1 cellular context compared by ENCODE assay signal in the genomic region with DNA sequence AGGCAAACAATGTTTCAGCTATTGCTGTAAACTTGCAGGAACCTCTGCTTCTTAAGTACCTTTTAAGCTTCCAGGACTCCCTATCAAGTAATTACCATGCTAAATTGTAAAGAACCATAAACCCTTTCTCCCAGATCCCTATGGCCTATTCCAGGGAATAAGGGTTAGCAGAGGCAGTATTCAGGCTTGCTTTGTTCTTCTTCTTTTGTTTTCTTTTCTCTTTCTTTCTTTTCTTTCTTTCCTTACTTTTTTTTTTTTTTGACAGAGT.
TF ChIP-seq lines count a peak whose summit lies in the region.

No MANE protein-coding gene starts in this region.

TF ChIP-seq in GM23338, 12 proteins besides CTCF, POLR2A, EP300 and RAD21:
- TF ChIP-seq ZNF114 (CRISPR knock-in tag; IDR thresholded peaks at IDR 0.05) (no peak), EZH2 (IDR thresholded peaks at IDR 0.05; ENCODE audit: low read depth, unreplicated experiment) (no peak)
- TF ChIP-seq, protein P1, sequence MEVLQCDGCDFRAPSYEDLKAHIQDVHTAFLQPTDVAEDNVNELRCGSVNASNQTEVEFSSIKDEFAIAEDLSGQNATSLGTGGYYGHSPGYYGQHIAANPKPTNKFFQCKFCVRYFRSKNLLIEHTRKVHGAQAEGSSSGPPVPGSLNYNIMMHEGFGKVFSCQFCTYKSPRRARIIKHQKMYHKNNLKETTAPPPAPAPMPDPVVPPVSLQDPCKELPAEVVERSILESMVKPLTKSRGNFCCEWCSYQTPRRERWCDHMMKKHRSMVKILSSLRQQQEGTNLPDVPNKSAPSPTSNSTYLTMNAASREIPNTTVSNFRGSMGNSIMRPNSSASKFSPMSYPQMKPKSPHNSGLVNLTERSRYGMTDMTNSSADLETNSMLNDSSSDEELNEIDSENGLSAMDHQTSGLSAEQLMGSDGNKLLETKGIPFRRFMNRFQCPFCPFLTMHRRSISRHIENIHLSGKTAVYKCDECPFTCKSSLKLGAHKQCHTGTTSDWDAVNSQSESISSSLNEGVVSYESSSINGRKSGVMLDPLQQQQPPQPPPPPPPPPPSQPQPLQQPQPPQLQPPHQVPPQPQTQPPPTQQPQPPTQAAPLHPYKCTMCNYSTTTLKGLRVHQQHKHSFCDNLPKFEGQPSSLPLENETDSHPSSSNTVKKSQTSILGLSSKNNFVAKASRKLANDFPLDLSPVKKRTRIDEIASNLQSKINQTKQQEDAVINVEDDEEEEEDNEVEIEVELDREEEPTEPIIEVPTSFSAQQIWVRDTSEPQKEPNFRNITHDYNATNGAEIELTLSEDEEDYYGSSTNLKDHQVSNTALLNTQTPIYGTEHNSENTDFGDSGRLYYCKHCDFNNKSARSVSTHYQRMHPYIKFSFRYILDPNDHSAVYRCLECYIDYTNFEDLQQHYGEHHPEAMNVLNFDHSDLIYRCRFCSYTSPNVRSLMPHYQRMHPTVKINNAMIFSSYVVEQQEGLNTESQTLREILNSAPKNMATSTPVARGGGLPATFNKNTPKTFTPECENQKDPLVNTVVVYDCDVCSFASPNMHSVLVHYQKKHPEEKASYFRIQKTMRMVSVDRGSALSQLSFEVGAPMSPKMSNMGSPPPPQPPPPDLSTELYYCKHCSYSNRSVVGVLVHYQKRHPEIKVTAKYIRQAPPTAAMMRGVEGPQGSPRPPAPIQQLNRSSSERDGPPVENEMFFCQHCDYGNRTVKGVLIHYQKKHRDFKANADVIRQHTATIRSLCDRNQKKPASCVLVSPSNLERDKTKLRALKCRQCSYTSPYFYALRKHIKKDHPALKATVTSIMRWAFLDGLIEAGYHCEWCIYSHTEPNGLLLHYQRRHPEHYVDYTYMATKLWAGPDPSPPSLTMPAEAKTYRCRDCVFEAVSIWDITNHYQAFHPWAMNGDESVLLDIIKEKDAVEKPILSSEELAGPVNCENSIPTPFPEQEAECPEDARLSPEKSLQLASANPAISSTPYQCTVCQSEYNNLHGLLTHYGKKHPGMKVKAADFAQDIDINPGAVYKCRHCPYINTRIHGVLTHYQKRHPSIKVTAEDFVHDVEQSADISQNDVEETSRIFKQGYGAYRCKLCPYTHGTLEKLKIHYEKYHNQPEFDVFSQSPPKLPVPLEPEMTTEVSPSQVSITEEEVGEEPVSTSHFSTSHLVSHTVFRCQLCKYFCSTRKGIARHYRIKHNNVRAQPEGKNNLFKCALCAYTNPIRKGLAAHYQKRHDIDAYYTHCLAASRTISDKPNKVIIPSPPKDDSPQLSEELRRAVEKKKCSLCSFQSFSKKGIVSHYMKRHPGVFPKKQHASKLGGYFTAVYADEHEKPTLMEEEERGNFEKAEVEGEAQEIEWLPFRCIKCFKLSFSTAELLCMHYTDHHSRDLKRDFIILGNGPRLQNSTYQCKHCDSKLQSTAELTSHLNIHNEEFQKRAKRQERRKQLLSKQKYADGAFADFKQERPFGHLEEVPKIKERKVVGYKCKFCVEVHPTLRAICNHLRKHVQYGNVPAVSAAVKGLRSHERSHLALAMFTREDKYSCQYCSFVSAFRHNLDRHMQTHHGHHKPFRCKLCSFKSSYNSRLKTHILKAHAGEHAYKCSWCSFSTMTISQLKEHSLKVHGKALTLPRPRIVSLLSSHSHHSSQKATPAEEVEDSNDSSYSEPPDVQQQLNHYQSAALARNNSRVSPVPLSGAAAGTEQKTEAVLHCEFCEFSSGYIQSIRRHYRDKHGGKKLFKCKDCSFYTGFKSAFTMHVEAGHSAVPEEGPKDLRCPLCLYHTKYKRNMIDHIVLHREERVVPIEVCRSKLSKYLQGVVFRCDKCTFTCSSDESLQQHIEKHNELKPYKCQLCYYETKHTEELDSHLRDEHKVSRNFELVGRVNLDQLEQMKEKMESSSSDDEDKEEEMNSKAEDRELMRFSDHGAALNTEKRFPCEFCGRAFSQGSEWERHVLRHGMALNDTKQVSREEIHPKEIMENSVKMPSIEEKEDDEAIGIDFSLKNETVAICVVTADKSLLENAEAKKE (CRISPR knock-in tag; IDR thresholded peaks at IDR 0.05), result no peak
